Comparison of ENCODE assay signal across 28 cellular contexts in the genomic region with DNA sequence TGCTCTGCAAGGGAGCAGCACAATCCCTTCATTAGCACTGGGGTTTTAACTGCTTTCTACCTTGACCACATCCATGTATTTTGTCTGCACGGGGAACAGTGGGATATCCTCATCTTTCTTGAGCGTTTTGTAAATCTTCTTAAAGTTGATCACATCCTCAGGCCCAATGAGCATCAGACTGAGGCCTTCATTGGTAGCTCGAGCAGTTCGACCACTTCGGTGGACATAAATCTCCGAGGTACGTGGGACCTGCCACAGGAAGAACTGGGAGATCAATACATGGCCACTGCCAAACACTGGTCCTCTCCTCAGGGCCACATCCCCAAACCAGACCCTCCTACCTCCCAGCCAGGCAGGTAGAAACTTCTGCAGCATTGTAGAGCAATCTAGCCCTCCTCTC. TPM values are rescaled to one million over a fixed set of nuclear protein-coding genes. Genes with fewer than 3 reads are reported as not detected.
DNase-seq lines count a peak whose midpoint lies in the region; ATAC-seq and TF ChIP-seq lines count a peak whose summit lies in the region.
"Had no signal": no experiment of that assay in that cellular context is flagged by ENCODE, and none has a peak within 500 bp of the region (broad histone marks: within the 10 kb centered on the region; RNA-seq: fewer than 3 reads in every experiment).

No MANE protein-coding gene starts in this region.

- no peak for ATAC-seq in naive thymus-derived CD8-positive, alpha-beta T cell
- ATAC-seq in PC-3 = no peak
- ATAC-seq: esophagus mucosa; gastrocnemius medialis; Panc1; stimulated activated memory B cell treated with anti-CD40 and anti-IgM and Interleukin-4, amounts not matched to agents 10 μg/mL and 1 μg/mL and 100 μg/mL, for 72 hours had no signal

- H3K4me1 ChIP-seq in CD8-positive, alpha-beta memory T cell (ENCODE audit: insufficient read depth, low read length) = peaks cover 33% of the 10 kb centered on the region
- H3K4me1 ChIP-seq in smooth muscle cell (ENCODE audit: low read depth) = no peaks in the 10 kb centered on the region
- H3K4me1 ChIP-seq in PC-3 (ENCODE audit: insufficient read depth, low read length) = no peaks in the 10 kb centered on the region

- TF ChIP-seq CTCF in smooth muscle cell (IDR thresholded peaks at IDR 0.05; ENCODE audit: borderline replicate concordance, insufficient read depth, poor library complexity, severe bottlenecking) = no peak
- TF ChIP-seq CTCF in PC-3 (conservative IDR thresholded peaks at IDR 0.05; ENCODE audit: low read depth, low read length) = no peak

- no TSS peak for BruUV-seq in PC-3 (replicated peaks; lab: Mats Ljungman, UMichigan)

- 98% methylated on average over 7 of the region's 7 CpGs for WGBS in smooth muscle cell (ENCODE audit: low lambda C conversion rate)

- H3K36me3 Mint-ChIP-seq in CD8-positive, alpha-beta memory T cell = peaks cover 7 to 95% (median 48%) of the 10 kb centered on the region in 3 donors
- H3K36me3 Mint-ChIP-seq in activated naive CD8-positive, alpha-beta T cell treated with anti-CD3 and anti-CD28 coated beads for 36 hours = peaks cover 53% of the 10 kb centered on the region
- H3K36me3 Mint-ChIP-seq in naive thymus-derived CD8-positive, alpha-beta T cell = peaks cover 20 to 94% (median 39%) of the 10 kb centered on the region in 3 donors

- no peaks in the 10 kb centered on the region for H3K9me2 ChIP-seq in PC-3 (replicated peaks; ENCODE audit: low read length)

- H3K27me3 ChIP-seq in CD8-positive, alpha-beta memory T cell (ENCODE audit: insufficient read depth, low read length, poor library complexity, severe bottlenecking) = no peaks in the 10 kb centered on the region
- H3K27me3 ChIP-seq in smooth muscle cell (ENCODE audit: low read depth) (no peaks in the 10 kb centered on the region), PC-3 (ENCODE audit: low read length) (no peaks in the 10 kb centered on the region)
- H3K27me3 ChIP-seq: BLaER1, gastrocnemius medialis, hepatocyte had no signal

- H3K36me3 ChIP-seq in CD8-positive, alpha-beta memory T cell (ENCODE audit: insufficient read depth, low read length) = peaks cover 92% of the 10 kb centered on the region
- H3K36me3 ChIP-seq in smooth muscle cell (ENCODE audit: low read depth) = peaks cover 21% of the 10 kb centered on the region
- peaks cover 69% of the 10 kb centered on the region for H3K36me3 ChIP-seq in PC-3 (ENCODE audit: low read depth, low read length)

- intact Hi-C loops in PC-3 (cut with micrococcal nuclease) = no loop called here

- H3K79me2 ChIP-seq in smooth muscle cell (ENCODE audit: low read depth) (no peaks in the 10 kb centered on the region), PC-3 (ENCODE audit: low read length) (no peaks in the 10 kb centered on the region)

- H3K9me3 ChIP-seq in CD8-positive, alpha-beta memory T cell (ENCODE audit: low read length) = no peaks in the 10 kb centered on the region
- H3K9me3 ChIP-seq in smooth muscle cell (replicated peaks; ENCODE audit: low read depth) = no peaks in the 10 kb centered on the region
- no peaks in the 10 kb centered on the region for H3K9me3 ChIP-seq in PC-3 (ENCODE audit: low read length)
- H3K9me3 ChIP-seq: BLaER1, gastrocnemius medialis had no signal

- no peak overlapping the region for H3K4me3 ChIP-seq in CD8-positive, alpha-beta memory T cell (ENCODE audit: low read length)
- H3K4me3 ChIP-seq in smooth muscle cell (no peak overlapping the region), PC-3 (ENCODE audit: low read length) (no peak overlapping the region)
- H3K4me3 ChIP-seq: BLaER1, gastrocnemius medialis, hepatocyte had no signal

- H3K27ac Mint-ChIP-seq in CD8-positive, alpha-beta memory T cell = peak overlapping the region in 6 of 8 donors; percentile 20 to 79 (median 46)
- peak overlapping the region; percentile 53 for H3K27ac Mint-ChIP-seq in activated naive CD8-positive, alpha-beta T cell treated with anti-CD3 and anti-CD28 coated beads for 36 hours
- peak overlapping the region in 8 of 10 donors; percentile 5 to 80 (median 46) for H3K27ac Mint-ChIP-seq in naive thymus-derived CD8-positive, alpha-beta T cell
- H3K27ac Mint-ChIP-seq: stimulated activated memory B cell treated with anti-CD40 and anti-IgM and Interleukin-4, amounts not matched to agents 10 μg/mL and 1 μg/mL and 100 μg/mL, for 72 hours had no signal

- H3K9me3 Mint-ChIP-seq in CD8-positive, alpha-beta memory T cell = no peaks in the 10 kb centered on the region
- H3K9me3 Mint-ChIP-seq in activated naive CD8-positive, alpha-beta T cell treated with anti-CD3 and anti-CD28 coated beads for 36 hours = no peaks in the 10 kb centered on the region
- H3K9me3 Mint-ChIP-seq in naive thymus-derived CD8-positive, alpha-beta T cell = no peaks in the 10 kb centered on the region
- H3K9me3 Mint-ChIP-seq: brain; stimulated activated memory B cell treated with anti-CD40 and anti-IgM and Interleukin-4, amounts not matched to agents 10 μg/mL and 1 μg/mL and 100 μg/mL, for 72 hours had no signal

- H3K27ac ChIP-seq in CD8-positive, alpha-beta memory T cell (ENCODE audit: low read depth, low read length) = no peak overlapping the region
- no peak overlapping the region for H3K27ac ChIP-seq in smooth muscle cell (ENCODE audit: low read depth)
- H3K27ac ChIP-seq in PC-3 (ENCODE audit: low read length) = no peak overlapping the region
- H3K27ac ChIP-seq: BLaER1, gastrocnemius medialis, hepatocyte had no signal

- H3K4me1 Mint-ChIP-seq in CD8-positive, alpha-beta memory T cell = peaks cover 45 to 60% (median 53%) of the 10 kb centered on the region in 3 donors
- peaks cover 38% of the 10 kb centered on the region for H3K4me1 Mint-ChIP-seq in activated naive CD8-positive, alpha-beta T cell treated with anti-CD3 and anti-CD28 coated beads for 36 hours
- peaks cover 32 to 78% (median 49%) of the 10 kb centered on the region in 4 donors for H3K4me1 Mint-ChIP-seq in naive thymus-derived CD8-positive, alpha-beta T cell

- H4K20me1 ChIP-seq in smooth muscle cell (ENCODE audit: low read depth) (peaks cover 26% of the 10 kb centered on the region), PC-3 (ENCODE audit: low read length) (peaks cover 12% of the 10 kb centered on the region)

- H3F3A ChIP-seq in smooth muscle cell (ENCODE audit: low read depth) (no peaks in the 10 kb centered on the region), PC-3 (ENCODE audit: low read length, unreplicated experiment) (no peaks in the 10 kb centered on the region)

- H2AFZ ChIP-seq in smooth muscle cell (ENCODE audit: low read depth) = no peak overlapping the region
- H2AFZ ChIP-seq in PC-3 (ENCODE audit: low read length) = no peak overlapping the region
- H2AFZ ChIP-seq: hepatocyte had no signal

- H3K4me2 ChIP-seq in smooth muscle cell = no peak overlapping the region
- no peak overlapping the region for H3K4me2 ChIP-seq in PC-3 (ENCODE audit: low read length)
- H3K4me2 ChIP-seq: BLaER1, hepatocyte had no signal

- peak; percentile 10 to 12 for DNase-seq in activated T-cell treated with anti-CD3 and anti-CD28 coated beads, Interleukin-2, amount 50 U/mL, for 48 hours
- DNase-seq in activated T-cell treated with anti-CD3 and anti-CD28 coated beads, Interleukin-2, amount 50 U/mL, for 1 hour = no peak
- DNase-seq in CD8-positive, alpha-beta memory T cell = no peak
- DNase-seq in activated naive CD8-positive, alpha-beta T cell treated with anti-CD3 and anti-CD28 coated beads for 36 hours = no peak
- peak in 1 of 10 donors; percentile 4 for DNase-seq in naive thymus-derived CD8-positive, alpha-beta T cell
- no peak for DNase-seq in foreskin melanocyte
- no peak for DNase-seq in smooth muscle cell (lab: John Stamatoyannopoulos, UW; ENCODE audit: unreplicated experiment)
- DNase-seq in PC-3 = no peak
- DNase-seq: Calu3; effector memory CD4-positive, alpha-beta T cell; gastrocnemius medialis; H7; MV-4-11; NCI-H2171 treated with DMSO at 0.1 percent for 48 hours; NCI-H524 treated with DMSO at 0.1 percent for 48 hours; SIG-M5; stimulated activated CD4-positive, alpha-beta T cell treated with anti-CD3 and anti-CD28 coated beads, Interleukin-2, amount 100 ng/mL, for 48 hours had no signal

- POLR2A ChIA-PET in CD8-positive, alpha-beta memory T cell (lab: Charles Lee) = interaction anchor here (1.2 kb wide), 1 partner anchor 23 kb away, joined by 3 read pairs; no protein-coding TSS in a partner anchor
- POLR2A ChIA-PET in naive thymus-derived CD8-positive, alpha-beta T cell (lab: Charles Lee) = no interaction called here
- POLR2A ChIA-PET in PC-3 (lab: Charles Lee; ENCODE audit: unreplicated experiment) = no interaction called here

- H3K27me3 Mint-ChIP-seq in CD8-positive, alpha-beta memory T cell = peaks cover 0 to under 1% of the 10 kb centered on the region in 2 donors
- H3K27me3 Mint-ChIP-seq in activated naive CD8-positive, alpha-beta T cell treated with anti-CD3 and anti-CD28 coated beads for 36 hours = no peaks in the 10 kb centered on the region
- H3K27me3 Mint-ChIP-seq in naive thymus-derived CD8-positive, alpha-beta T cell = no peaks in the 10 kb centered on the region
- H3K27me3 Mint-ChIP-seq: stimulated activated memory B cell treated with anti-CD40 and anti-IgM and Interleukin-4, amounts not matched to agents 10 μg/mL and 1 μg/mL and 100 μg/mL, for 72 hours had no signal

- CTCF ChIA-PET in CD8-positive, alpha-beta memory T cell (lab: Charles Lee) = interaction anchor here (1.7 kb wide), 1 partner anchor 10 kb away, joined by 4 read pairs; no protein-coding TSS in a partner anchor
- CTCF ChIA-PET in PC-3 (lab: Charles Lee) = no interaction called here

- H3K9ac ChIP-seq in smooth muscle cell (ENCODE audit: low read depth) (no peak overlapping the region), PC-3 (ENCODE audit: low read length) (no peak overlapping the region)
- H3K9ac ChIP-seq: BLaER1 had no signal

- H3K4me3 Mint-ChIP-seq in CD8-positive, alpha-beta memory T cell = no peak overlapping the region
- no peak overlapping the region for H3K4me3 Mint-ChIP-seq in activated naive CD8-positive, alpha-beta T cell treated with anti-CD3 and anti-CD28 coated beads for 36 hours
- peak overlapping the region in 1 of 10 donors; percentile 12 for H3K4me3 Mint-ChIP-seq in naive thymus-derived CD8-positive, alpha-beta T cell
- H3K4me3 Mint-ChIP-seq: brain; stimulated activated memory B cell treated with anti-CD40 and anti-IgM and Interleukin-4, amounts not matched to agents 10 μg/mL and 1 μg/mL and 100 μg/mL, for 72 hours had no signal

RNA-seq across cellular contexts. Expression of a gene that starts 26.1 kb away (rescaled TPM):
- 100 to 1,000 TPM; 274 to 283 TPM for total RNA-seq in CD8-positive, alpha-beta memory T cell
- polyA plus RNA-seq in CD8-positive, alpha-beta memory T cell = 287 TPM
- total RNA-seq in activated naive CD8-positive, alpha-beta T cell treated with anti-CD3 and anti-CD28 coated beads for 36 hours = 100 to 1,000 TPM; 320 to 332 TPM
- total RNA-seq in naive thymus-derived CD8-positive, alpha-beta T cell = 100 to 1,000 TPM; 315 to 319 TPM
- 100 to 1,000 TPM; 185 to 274 (median 244) TPM for polyA plus RNA-seq in naive thymus-derived CD8-positive, alpha-beta T cell
- total RNA-seq in smooth muscle cell (117 and 151 TPM in 2 replicates), PC-3 (2014; rRNA removed) (120 and 126 TPM in 2 replicates)
- polyA plus RNA-seq in smooth muscle cell = 118 and 127 TPM in 2 replicates

RNA-seq across cellular contexts. Expression of a gene that starts 26.2 kb away (rescaled TPM):
- total RNA-seq in CD8-positive, alpha-beta memory T cell = 10 to 100 TPM; 15.5 to 18.4 TPM
- 8.3 TPM for polyA plus RNA-seq in CD8-positive, alpha-beta memory T cell
- total RNA-seq in activated naive CD8-positive, alpha-beta T cell treated with anti-CD3 and anti-CD28 coated beads for 36 hours = 10 to 100 TPM; 15.9 to 18.2 TPM
- total RNA-seq in naive thymus-derived CD8-positive, alpha-beta T cell = 1 to 10 TPM; 6.9 to 8.4 TPM
- polyA plus RNA-seq in naive thymus-derived CD8-positive, alpha-beta T cell = 1 to 10 TPM; 4.3 to 7.9 (median 6.6) TPM
- total RNA-seq in smooth muscle cell = 2.9 and 14.7 TPM in 2 replicates
- 38.0 and 38.2 TPM in 2 replicates for polyA plus RNA-seq in smooth muscle cell
- 7.8 and 16.9 TPM in 2 replicates for total RNA-seq in PC-3 (2014; rRNA removed)

RNA-seq across cellular contexts. Expression of a gene that starts 28.8 kb away (rescaled TPM):
- 1 to 10 TPM; 1.1 to 1.8 TPM for total RNA-seq in CD8-positive, alpha-beta memory T cell
- polyA plus RNA-seq in CD8-positive, alpha-beta memory T cell = 0.12 TPM
- total RNA-seq in activated naive CD8-positive, alpha-beta T cell treated with anti-CD3 and anti-CD28 coated beads for 36 hours = under 1 TPM; 0.31 to 0.48 TPM
- total RNA-seq in naive thymus-derived CD8-positive, alpha-beta T cell = under 1 TPM; 0.16 to 0.22 TPM
- under 1 TPM; 0.10 to 0.23 (median 0.11) TPM for polyA plus RNA-seq in naive thymus-derived CD8-positive, alpha-beta T cell
- total RNA-seq in smooth muscle cell (2.4 and 5.1 TPM in 2 replicates), PC-3 (2014; rRNA removed) (7.7 and 9.0 TPM in 2 replicates)
- 1.7 and 4.0 TPM in 2 replicates for polyA plus RNA-seq in smooth muscle cell

RNA-seq across cellular contexts. Expression of a gene that starts 55.6 kb away (rescaled TPM):
- total RNA-seq in CD8-positive, alpha-beta memory T cell = 1 to 10 TPM; 1.3 TPM
- polyA plus RNA-seq in CD8-positive, alpha-beta memory T cell = 5.5 TPM
- 1 to 10 TPM; 1.6 to 2.4 TPM for total RNA-seq in activated naive CD8-positive, alpha-beta T cell treated with anti-CD3 and anti-CD28 coated beads for 36 hours
- 1 to 10 TPM in 1 of 2 experiments, not detected in 1; 1.8 TPM for total RNA-seq in naive thymus-derived CD8-positive, alpha-beta T cell
- not detected for polyA plus RNA-seq in naive thymus-derived CD8-positive, alpha-beta T cell
- 0.13 and 0.40 TPM in 2 replicates for total RNA-seq in smooth muscle cell
- polyA plus RNA-seq in smooth muscle cell = 3.1 TPM in 2 replicates
- 4.3 TPM in 1 of 2 replicates, not detected in the other for total RNA-seq in PC-3 (2014; rRNA removed)

RNA-seq across cellular contexts. Expression of a gene that starts 57.8 kb away (rescaled TPM):
- total RNA-seq in CD8-positive, alpha-beta memory T cell = not detected
- not detected for polyA plus RNA-seq in CD8-positive, alpha-beta memory T cell
- not detected for total RNA-seq in activated naive CD8-positive, alpha-beta T cell treated with anti-CD3 and anti-CD28 coated beads for 36 hours
- not detected for total RNA-seq in naive thymus-derived CD8-positive, alpha-beta T cell
- not detected for polyA plus RNA-seq in naive thymus-derived CD8-positive, alpha-beta T cell
- total RNA-seq in smooth muscle cell (not detected in 2 replicates), PC-3 (2014; rRNA removed) (not detected in 2 replicates)
- not detected in 2 replicates for polyA plus RNA-seq in smooth muscle cell
- total RNA-seq: Calu3, esophagus mucosa, H7, hepatocyte, mesenteric fat pad, omental fat pad, renal cortical epithelial cell had no signal
- polyA plus RNA-seq: adipose tissue, hepatocyte, thymus had no signal

Comparison
In these comparisons a context has a peak if more than half of its experiments do, and no peak if none do; other contexts are left out.
1. DNase-seq: peak in activated T-cell treated with anti-CD3 and anti-CD28 coated beads, Interleukin-2, amount 50 U/mL, for 48 hours (2 of 2); none in activated T-cell treated with anti-CD3 and anti-CD28 coated beads, Interleukin-2, amount 50 U/mL, for 1 hour (single experiment), CD8-positive, alpha-beta memory T cell (0 of 5), activated naive CD8-positive, alpha-beta T cell treated with anti-CD3 and anti-CD28 coated beads for 36 hours (single experiment), foreskin melanocyte (single experiment), smooth muscle cell (single experiment) and PC-3 (single experiment).
2. Peak in every context shown above with its lines, with median percentiles within 50 percentile points of each other: H3K27ac Mint-ChIP-seq.